ENCODE assay signal across 1 cellular context in the genomic region with DNA sequence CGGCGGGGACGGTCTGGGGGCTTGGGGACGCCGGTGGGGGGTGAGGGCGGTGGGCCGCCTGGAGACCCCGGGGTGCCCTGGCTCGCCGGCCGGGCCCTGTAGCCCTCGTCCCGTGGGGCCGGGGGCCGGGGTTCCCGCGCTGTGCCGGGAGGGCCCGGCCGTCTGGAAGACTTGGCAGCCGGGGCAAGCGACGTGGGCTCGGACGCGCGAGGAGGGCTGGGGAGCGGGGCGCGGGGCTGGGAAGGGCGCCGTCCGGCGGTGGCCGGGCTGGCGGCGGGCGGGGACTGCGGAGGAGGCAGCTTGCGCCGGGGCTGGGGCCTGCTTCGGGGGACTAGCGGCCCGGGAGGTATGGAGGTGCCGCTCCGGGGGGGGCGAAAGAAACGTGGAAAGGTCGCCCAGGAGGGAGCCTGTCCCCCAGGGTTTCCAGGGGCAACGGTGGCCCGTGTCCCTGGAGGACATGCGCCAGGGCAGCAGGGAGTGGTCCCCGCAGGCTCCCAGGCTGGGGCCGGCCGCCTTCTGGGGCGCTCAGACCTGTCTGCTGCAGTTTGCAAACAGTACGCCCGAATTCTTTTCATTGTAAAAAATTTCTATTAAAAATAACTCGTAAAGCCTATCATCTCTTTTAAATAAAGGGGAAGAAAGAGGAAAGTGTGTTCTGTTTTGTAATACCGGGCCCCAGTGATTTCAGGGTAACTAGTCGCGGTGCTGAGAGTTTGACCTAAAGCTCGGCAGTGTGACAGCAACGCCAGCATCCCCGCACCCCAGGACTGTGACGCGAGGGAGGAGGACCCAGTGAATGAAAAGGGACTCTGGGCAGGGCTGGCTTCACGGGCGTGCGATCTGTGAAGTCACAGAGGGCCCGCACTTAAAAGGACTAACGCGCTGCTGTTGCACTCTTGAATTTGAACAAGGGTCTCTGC.
TF ChIP-seq lines count a peak whose summit lies in the region.

No MANE protein-coding gene starts in this region.

TF ChIP-seq in IMR-90, 13 proteins besides CTCF, POLR2A, EP300 and RAD21:
- TF ChIP-seq SMC3 (IDR thresholded peaks at IDR 0.05; ENCODE audit: low read depth, low read length) (peak; percentile 7; the same call in 1 of the 2 replicates), MAFK (IDR thresholded peaks at IDR 0.05; ENCODE audit: low read depth, low read length) (no peak)
TF ChIP-seq in IMR-90: peak in this region for 1.
